19 cellular contexts compared by ENCODE assay signal in the genomic region with DNA sequence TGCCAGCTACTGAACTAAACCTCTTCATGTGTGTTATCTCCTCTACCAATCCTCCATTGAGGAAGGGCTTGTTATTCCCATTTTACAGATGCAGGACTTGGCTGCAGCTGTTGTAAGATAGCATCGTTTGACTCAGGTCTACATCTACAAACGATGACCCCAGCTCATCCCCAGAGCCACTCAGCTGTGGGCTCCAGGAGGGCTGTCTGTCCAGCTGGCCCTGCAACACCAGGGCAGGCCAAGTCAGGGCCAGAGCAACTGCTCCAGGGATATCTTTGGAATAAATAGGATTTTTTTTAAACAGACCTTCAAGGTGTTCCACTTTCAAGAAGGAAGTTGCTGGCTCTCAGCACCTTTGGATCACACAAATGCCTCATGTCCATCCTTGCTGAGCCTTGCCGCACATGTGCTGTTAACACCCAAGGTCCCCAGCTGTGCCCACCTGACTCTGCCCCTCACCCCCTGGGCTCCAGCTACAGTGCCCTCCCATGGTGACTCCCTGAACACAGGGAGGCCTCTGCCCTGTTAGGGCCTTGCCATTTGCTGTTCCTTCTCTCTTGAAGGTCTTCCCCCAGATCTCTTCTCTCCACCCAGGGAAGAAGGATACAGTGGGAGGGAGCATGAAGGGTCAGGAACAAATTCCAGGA. TPM values are rescaled to one million over a fixed set of nuclear protein-coding genes. Genes with fewer than 3 reads are reported as not detected.
"Had no signal": no experiment of that assay in that cellular context is flagged by ENCODE, and none has a peak within 500 bp of the region (broad histone marks: within the 10 kb centered on the region; RNA-seq: fewer than 3 reads in every experiment).

No MANE protein-coding gene starts in this region.

- H3K4me1 Mint-ChIP-seq: activated CD4-positive, alpha-beta T cell treated with anti-CD3 and anti-CD28 coated beads, Interleukin-2, amount 10 ng/mL, durations not matched to agents 24 days and 14 days; activated naive CD8-positive, alpha-beta T cell treated with anti-CD3 and anti-CD28 coated beads, Interleukin-2, amount 10 ng/mL, durations not matched to agents 7 days and 5 days; brain; central memory CD8-positive, alpha-beta T cell; immature natural killer cell; naive thymus-derived CD4-positive, alpha-beta T cell; stimulated activated naive CD8-positive, alpha-beta T cell treated with anti-CD3 and anti-CD28 coated beads, Interleukin-15, amount 100 ng/mL, for 72 hours had no signal

- H3K27me3 ChIP-seq: upper lobe of left lung had no signal

- H3K36me3 Mint-ChIP-seq: activated naive CD8-positive, alpha-beta T cell treated with anti-CD3 and anti-CD28 coated beads, Interleukin-2, amount 10 ng/mL, durations not matched to agents 7 days and 5 days; brain; immature natural killer cell; naive thymus-derived CD4-positive, alpha-beta T cell had no signal

- H3K4me1 ChIP-seq: upper lobe of left lung had no signal

- H3K9me3 ChIP-seq: upper lobe of left lung had no signal

- DNase-seq: activated naive CD4-positive, alpha-beta T cell; activated naive CD8-positive, alpha-beta T cell treated with anti-CD3 and anti-CD28 coated beads, Interleukin-2, amount 10 ng/mL, durations not matched to agents 7 days and 5 days; activated T-cell treated with anti-CD3 and anti-CD28 coated beads, Interleukin-2, amount 50 U/mL, for 72 hours; effector CD8-positive, alpha-beta T cell; foreskin melanocyte; immature natural killer cell; left colon; mammary epithelial cell; SHP77 treated with DMSO at 0.1 percent for 48 hours; stimulated activated naive CD8-positive, alpha-beta T cell treated with anti-CD3 and anti-CD28 coated beads, Interleukin-15, amount 100 ng/mL, for 72 hours; upper lobe of left lung had no signal

- H3K36me3 ChIP-seq: upper lobe of left lung had no signal

- H3K27ac ChIP-seq: skin epidermis, upper lobe of left lung had no signal

- H3K9me3 Mint-ChIP-seq: activated CD4-positive, alpha-beta T cell treated with anti-CD3 and anti-CD28 coated beads, Interleukin-2, amount 10 ng/mL, durations not matched to agents 24 days and 14 days; activated naive CD8-positive, alpha-beta T cell treated with anti-CD3 and anti-CD28 coated beads, Interleukin-2, amount 10 ng/mL, durations not matched to agents 7 days and 5 days; activated T-cell treated with anti-CD3 and anti-CD28 coated beads, Interleukin-2, amount 50 U/mL, for 72 hours; central memory CD8-positive, alpha-beta T cell; immature natural killer cell; naive thymus-derived CD4-positive, alpha-beta T cell; stimulated activated naive CD8-positive, alpha-beta T cell treated with anti-CD3 and anti-CD28 coated beads, Interleukin-15, amount 100 ng/mL, for 72 hours had no signal

- H3K27ac Mint-ChIP-seq: activated CD4-positive, alpha-beta T cell treated with anti-CD3 and anti-CD28 coated beads, Interleukin-2, amount 10 ng/mL, durations not matched to agents 24 days and 14 days; activated naive CD8-positive, alpha-beta T cell treated with anti-CD3 and anti-CD28 coated beads, Interleukin-2, amount 10 ng/mL, durations not matched to agents 7 days and 5 days; activated T-cell treated with anti-CD3 and anti-CD28 coated beads, Interleukin-2, amount 50 U/mL, for 72 hours; brain; immature natural killer cell had no signal

- ATAC-seq: activated T-cell treated with anti-CD3 and anti-CD28 coated beads, Interleukin-2, amount 50 U/mL, for 72 hours; naive thymus-derived CD4-positive, alpha-beta T cell; stimulated activated naive CD8-positive, alpha-beta T cell treated with anti-CD3 and anti-CD28 coated beads, Interleukin-15, amount 100 ng/mL, for 72 hours had no signal

- H3K4me3 ChIP-seq: skin epidermis, upper lobe of left lung had no signal

- H3K27me3 Mint-ChIP-seq: central memory CD8-positive, alpha-beta T cell; stimulated activated naive CD8-positive, alpha-beta T cell treated with anti-CD3 and anti-CD28 coated beads, Interleukin-15, amount 100 ng/mL, for 72 hours had no signal

- H3K4me3 Mint-ChIP-seq: activated CD4-positive, alpha-beta T cell treated with anti-CD3 and anti-CD28 coated beads, Interleukin-2, amount 10 ng/mL, durations not matched to agents 24 days and 14 days; activated naive CD8-positive, alpha-beta T cell treated with anti-CD3 and anti-CD28 coated beads, Interleukin-2, amount 10 ng/mL, durations not matched to agents 7 days and 5 days; activated T-cell treated with anti-CD3 and anti-CD28 coated beads, Interleukin-2, amount 50 U/mL, for 72 hours; brain; central memory CD8-positive, alpha-beta T cell; immature natural killer cell; naive thymus-derived CD4-positive, alpha-beta T cell; stimulated activated naive CD8-positive, alpha-beta T cell treated with anti-CD3 and anti-CD28 coated beads, Interleukin-15, amount 100 ng/mL, for 72 hours had no signal

RNA-seq across cellular contexts. Expression of gene ALDH1L1, which starts 31.0 kb away (rescaled TPM):
- total RNA-seq: activated CD4-positive, alpha-beta T cell treated with anti-CD3 and anti-CD28 coated beads, Interleukin-2, amount 10 ng/mL, durations not matched to agents 24 days and 14 days; activated naive CD8-positive, alpha-beta T cell treated with anti-CD3 and anti-CD28 coated beads, Interleukin-2, amount 10 ng/mL, durations not matched to agents 7 days and 5 days; fibroblast of lung; mononuclear cell; naive thymus-derived CD4-positive, alpha-beta T cell; T-helper 1 cell treated with Interleukin-12 subunit alpha and Interleukin-12 subunit beta and Interleukin-4 antibody, amounts not matched to agents 30 ng/mL and 1 ng/mL, for 36 hours had no signal
